In genomic region chr22:24805790-24806662, GRCh38 we compare ENCODE assay signal across 8 cellular contexts. TPM values are rescaled to one million over a fixed set of nuclear protein-coding genes. Genes with fewer than 3 reads are reported as not detected.
DNase-seq lines count a peak whose midpoint lies in the region; ATAC-seq and TF ChIP-seq lines count a peak whose summit lies in the region.

A gene with protein sequence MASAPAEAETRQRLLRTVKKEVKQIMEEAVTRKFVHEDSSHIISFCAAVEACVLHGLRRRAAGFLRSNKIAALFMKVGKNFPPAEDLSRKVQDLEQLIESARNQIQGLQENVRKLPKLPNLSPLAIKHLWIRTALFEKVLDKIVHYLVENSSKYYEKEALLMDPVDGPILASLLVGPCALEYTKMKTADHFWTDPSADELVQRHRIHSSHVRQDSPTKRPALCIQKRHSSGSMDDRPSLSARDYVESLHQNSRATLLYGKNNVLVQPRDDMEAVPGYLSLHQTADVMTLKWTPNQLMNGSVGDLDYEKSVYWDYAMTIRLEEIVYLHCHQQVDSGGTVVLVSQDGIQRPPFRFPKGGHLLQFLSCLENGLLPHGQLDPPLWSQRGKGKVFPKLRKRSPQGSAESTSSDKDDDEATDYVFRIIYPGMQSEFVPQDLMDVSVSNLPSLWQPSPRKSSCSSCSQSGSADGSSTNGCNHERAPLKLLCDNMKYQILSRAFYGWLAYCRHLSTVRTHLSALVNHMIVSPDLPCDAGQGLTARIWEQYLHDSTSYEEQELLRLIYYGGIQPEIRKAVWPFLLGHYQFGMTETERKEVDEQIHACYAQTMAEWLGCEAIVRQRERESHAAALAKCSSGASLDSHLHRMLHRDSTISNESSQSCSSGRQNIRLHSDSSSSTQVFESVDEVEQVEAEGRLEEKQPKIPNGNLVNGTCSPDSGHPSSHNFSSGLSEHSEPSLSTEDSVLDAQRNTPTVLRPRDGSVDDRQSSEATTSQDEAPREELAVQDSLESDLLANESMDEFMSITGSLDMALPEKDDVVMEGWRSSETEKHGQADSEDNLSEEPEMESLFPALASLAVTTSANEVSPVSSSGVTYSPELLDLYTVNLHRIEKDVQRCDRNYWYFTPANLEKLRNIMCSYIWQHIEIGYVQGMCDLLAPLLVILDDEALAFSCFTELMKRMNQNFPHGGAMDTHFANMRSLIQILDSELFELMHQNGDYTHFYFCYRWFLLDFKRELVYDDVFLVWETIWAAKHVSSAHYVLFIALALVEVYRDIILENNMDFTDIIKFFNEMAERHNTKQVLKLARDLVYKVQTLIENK (plus strand): TSS chr22:24806211. CDS start chr22:24806326, 115 bp downstream.

- peaks cover 0 to 5% (median 0%) of the 10 kb centered on the region in 4 donors for H3K9me3 ChIP-seq in Peyer's patch

- H3K36me3 Mint-ChIP-seq in naive thymus-derived CD8-positive, alpha-beta T cell, result no peaks in the 10 kb centered on the region
- no peaks in the 10 kb centered on the region for H3K36me3 Mint-ChIP-seq in stimulated activated memory B cell treated with anti-CD40 and anti-IgM and Interleukin-4, amounts not matched to agents 10 μg/mL and 1 μg/mL and 100 μg/mL, for 72 hours

- TF ChIP-seq CTCF in Peyer's patch (IDR thresholded peaks at IDR 0.05) (no peak), fibroblast of mammary gland (conservative IDR thresholded peaks at IDR 0.05; ENCODE audit: control insufficient read depth, insufficient read depth, low read depth, low read length) (no peak)

- peaks cover 0 to 7% (median 5%) of the 10 kb centered on the region in 4 donors for H3K4me1 Mint-ChIP-seq in naive thymus-derived CD8-positive, alpha-beta T cell
- no peaks in the 10 kb centered on the region for H3K4me1 Mint-ChIP-seq in stimulated activated memory B cell treated with anti-CD40 and anti-IgM and Interleukin-4, amounts not matched to agents 10 μg/mL and 1 μg/mL and 100 μg/mL, for 72 hours

- peak; percentile 88 for DNase-seq in Daoy (ENCODE audit: low read depth)
- DNase-seq in HS-5 (ENCODE audit: low read depth), result peak; percentile 6
- peak; percentile 58 to 90 (median 89) for DNase-seq in Peyer's patch
- DNase-seq in activated T-helper 1 cell treated with anti-CD3 and anti-CD28 coated beads, Interleukin-2, amount 50 U/mL, for 16 hours (ENCODE audit: low read depth in 1 of 2, low spot score in 1 of 2), result peak; percentile 53 to 67
- DNase-seq in fibroblast of mammary gland (ENCODE audit: low read depth), result peak; percentile 17
- peak; percentile 57 to 79 (median 66) for DNase-seq in naive thymus-derived CD8-positive, alpha-beta T cell

- peak; percentile 91 to 92 for ATAC-seq in naive thymus-derived CD8-positive, alpha-beta T cell
- peak; percentile 79 for ATAC-seq in stimulated activated memory B cell treated with anti-CD40 and anti-IgM and Interleukin-4, amounts not matched to agents 10 μg/mL and 1 μg/mL and 100 μg/mL, for 72 hours
- ATAC-seq in HG03354 (IDR thresholded peaks at IDR 0.05; ENCODE audit: poor library complexity, severe bottlenecking, unreplicated experiment), result no peak

- H3K4me1 ChIP-seq in Peyer's patch, result peaks cover 0 to 7% (median 0%) of the 10 kb centered on the region in 4 donors

- no peaks in the 10 kb centered on the region for H3K27me3 ChIP-seq in Peyer's patch

- H3K4me3 ChIP-seq in Peyer's patch, result peak within 1 kb of the TSS; percentile 48 to 67 (median 61)
- H3K4me3 ChIP-seq in fibroblast of mammary gland (ENCODE audit: control insufficient read depth, low read depth, low read length), result peak within 1 kb of the TSS; percentile 22

- TF ChIP-seq POLR2A in Peyer's patch (IDR thresholded peaks at IDR 0.05), result peak in 1 of 2 donors; percentile 40

- peaks cover 0 to 11% (median 3%) of the 10 kb centered on the region in 5 donors for H3K27me3 Mint-ChIP-seq in naive thymus-derived CD8-positive, alpha-beta T cell
- H3K27me3 Mint-ChIP-seq in stimulated activated memory B cell treated with anti-CD40 and anti-IgM and Interleukin-4, amounts not matched to agents 10 μg/mL and 1 μg/mL and 100 μg/mL, for 72 hours, result peaks cover 53% of the 10 kb centered on the region

- peaks cover 0 to 14% (median 0%) of the 10 kb centered on the region in 9 donors for H3K9me3 Mint-ChIP-seq in naive thymus-derived CD8-positive, alpha-beta T cell
- H3K9me3 Mint-ChIP-seq in stimulated activated memory B cell treated with anti-CD40 and anti-IgM and Interleukin-4, amounts not matched to agents 10 μg/mL and 1 μg/mL and 100 μg/mL, for 72 hours, result peaks cover 3% of the 10 kb centered on the region

- peak within 1 kb of the TSS; percentile 49 to 84 (median 68) for H3K4me3 Mint-ChIP-seq in naive thymus-derived CD8-positive, alpha-beta T cell
- H3K4me3 Mint-ChIP-seq in stimulated activated memory B cell treated with anti-CD40 and anti-IgM and Interleukin-4, amounts not matched to agents 10 μg/mL and 1 μg/mL and 100 μg/mL, for 72 hours, result peak within 1 kb of the TSS; percentile 55

- peak within 1 kb of the TSS; percentile 38 to 70 (median 46) for H3K27ac ChIP-seq in Peyer's patch

- no peaks in the 10 kb centered on the region for H3K36me3 ChIP-seq in Peyer's patch

- peak within 1 kb of the TSS in 8 of 10 donors; percentile 36 to 82 (median 65) for H3K27ac Mint-ChIP-seq in naive thymus-derived CD8-positive, alpha-beta T cell
- no peak within 1 kb of the TSS for H3K27ac Mint-ChIP-seq in stimulated activated memory B cell treated with anti-CD40 and anti-IgM and Interleukin-4, amounts not matched to agents 10 μg/mL and 1 μg/mL and 100 μg/mL, for 72 hours

- POLR2A ChIA-PET in naive thymus-derived CD8-positive, alpha-beta T cell (lab: Charles Lee), result no interaction called here

RNA-seq across cellular contexts. Expression of the gene that starts here (rescaled TPM):
- total RNA-seq in Daoy (2014; rRNA removed; shearing (Covaris generic)), result 0.12 TPM in 1 of 2 replicates, not detected in the other
- 1 to 10 TPM; 1.4 to 3.3 (median 2.1) TPM for total RNA-seq in Peyer's patch
- under 1 TPM; 0.70 to 0.82 TPM for total RNA-seq in naive thymus-derived CD8-positive, alpha-beta T cell
- under 1 TPM in 2 of 3 donors, not detected in 1; 0.07 to 0.32 TPM for polyA plus RNA-seq in naive thymus-derived CD8-positive, alpha-beta T cell

Comparison
In these comparisons a context has a peak if more than half of its experiments do, and no peak if none do; other contexts are left out.
1. Peak in DNase-seq in Daoy; RNA of the gene not detected or under 1 TPM.
2. Peak in DNase-seq and ATAC-seq in naive thymus-derived CD8-positive, alpha-beta T cell; RNA of the gene not detected or under 1 TPM.
3. DNase-seq: peak in every context shown above with its lines; median percentile 89 in Peyer's patch; 88 in Daoy; 66 in naive thymus-derived CD8-positive, alpha-beta T cell; 60 in activated T-helper 1 cell treated with anti-CD3 and anti-CD28 coated beads, Interleukin-2, amount 50 U/mL, for 16 hours; 17 in fibroblast of mammary gland; 6 in HS-5.